Comparison of ENCODE assay signal across 1 cellular context in genomic region chr22:25447067-25447688, GRCh38.
TF ChIP-seq lines count a peak whose summit lies in the region.

No MANE protein-coding gene starts in this region.

TF ChIP-seq in GM23338, 12 proteins besides CTCF, POLR2A, EP300 and RAD21 (continued from another document):
- TF ChIP-seq REST (IDR thresholded peaks at IDR 0.05; ENCODE audit: unreplicated experiment) (no peak), STAT1 (IDR thresholded peaks at IDR 0.05; ENCODE audit: unreplicated experiment) (no peak), POLR2AphosphoS5 (IDR thresholded peaks at IDR 0.05; ENCODE audit: low read depth) (no peak), CREB1 (CRISPR knock-in tag; IDR thresholded peaks at IDR 0.05; ENCODE audit: low read depth) (no peak)
